Comparison of ENCODE assay signal across 12 cellular contexts in genomic region chr19:15381429-15381828, GRCh38. TPM values are rescaled to one million over a fixed set of nuclear protein-coding genes. Genes with fewer than 3 reads are reported as not detected.
A peak's percentile ranks its signal among the peaks of the same experiment; 100 is the strongest.
DNase-seq lines count a peak whose midpoint lies in the region; ATAC-seq, FAIRE-seq and TF ChIP-seq lines count a peak whose summit lies in the region.
"Had no signal": no experiment of that assay in that cellular context is flagged by ENCODE, and none has a peak within 500 bp of the region (broad histone marks: within the 10 kb centered on the region; RNA-seq: fewer than 3 reads in every experiment).

No MANE protein-coding gene starts in this region.

- H3K36me3 Mint-ChIP-seq in activated CD4-positive, alpha-beta memory T cell treated with anti-CD3 and anti-CD28 coated beads, Interleukin-2, amount 10 ng/mL, durations not matched to agents 7 days and 5 days (ENCODE audit: low read depth), result peaks cover 19% of the 10 kb centered on the region
- H3K36me3 Mint-ChIP-seq in activated CD4-positive, alpha-beta memory T cell treated with anti-CD3 and anti-CD28 coated beads for 36 hours, result peaks cover 6% of the 10 kb centered on the region

- H4K20me1 ChIP-seq in PC-9 (ENCODE audit: insufficient read depth), result peaks cover 14% of the 10 kb centered on the region
- peaks cover 5 to 16% of the 10 kb centered on the region in 2 experiments for H4K20me1 ChIP-seq in H1 (replicated peaks in 1 of 2; ENCODE audit: control insufficient read depth in 1 of 2, insufficient read depth in 2 of 2, low read length in 2 of 2)

- no peak overlapping the region for H2BK12ac ChIP-seq in H1 (ENCODE audit: low read depth, low read length)

- H3K23me2 ChIP-seq in H1 (ENCODE audit: low read depth, low read length), result peaks cover 10% of the 10 kb centered on the region

- H2BK120ac ChIP-seq in H1 (replicated peaks; ENCODE audit: low read depth, low read length), result no peak overlapping the region

- H3K4me1 ChIP-seq in PC-9 (replicated peaks; ENCODE audit: insufficient read depth) (peaks cover 19% of the 10 kb centered on the region), H1 (replicated peaks in 1 of 4; ENCODE audit: control insufficient read depth in 3 of 4, insufficient read depth in 4 of 4, low read length in 3 of 4) (peaks cover 0 to 9% (median 6%) of the 10 kb centered on the region in 4 experiments; a peak in 6 of 7 replicates), gastrocnemius medialis (peaks cover 17 to 18% of the 10 kb centered on the region in 2 donors)

- TF ChIP-seq POLR2A in H1 (IDR thresholded peaks at IDR 0.05; ENCODE audit: control extremely low read depth in 1 of 2, low read depth in 2 of 2, low read length in 2 of 2) (no peak), gastrocnemius medialis (IDR thresholded peaks at IDR 0.05) (no peak)

- no peak for TF ChIP-seq EP300 in H1 (IDR thresholded peaks at IDR 0.05; ENCODE audit: borderline replicate concordance in 1 of 2, low read depth in 2 of 2, low read length in 2 of 2)

- no TSS peak for BruUV-seq in PC-9 (replicated peaks; lab: Mats Ljungman, UMichigan)

- no peaks in the 10 kb centered on the region for H3K27me3 ChIP-seq in PC-9 (ENCODE audit: insufficient read depth, low read depth)
- no peaks in the 10 kb centered on the region for H3K27me3 ChIP-seq in H1 (replicated peaks in 1 of 4; ENCODE audit: control insufficient read depth in 3 of 4, extremely low read depth in 1 of 4, insufficient read depth in 3 of 4, low read length in 3 of 4)
- no peaks in the 10 kb centered on the region for H3K27me3 ChIP-seq in gastrocnemius medialis
- H3K27me3 ChIP-seq: adrenal gland, SJCRH30, thyroid gland had no signal

- H3K4me1 Mint-ChIP-seq in activated CD4-positive, alpha-beta memory T cell treated with anti-CD3 and anti-CD28 coated beads, Interleukin-2, amount 10 ng/mL, durations not matched to agents 7 days and 5 days, result peaks cover 31% of the 10 kb centered on the region
- H3K4me1 Mint-ChIP-seq in activated CD4-positive, alpha-beta memory T cell treated with anti-CD3 and anti-CD28 coated beads for 36 hours (ENCODE audit: low read depth), result peaks cover 36% of the 10 kb centered on the region

- intact Hi-C loops in activated CD4-positive, alpha-beta memory T cell treated with anti-CD3 and anti-CD28 coated beads for 36 hours (cut with micrococcal nuclease), result loop anchor here (2.0 kb wide), 1 partner anchor 455 kb away; no protein-coding TSS in a partner anchor
- intact Hi-C loops in PC-9 (cut with micrococcal nuclease; ENCODE audit: unreplicated experiment), result no loop called here
- intact Hi-C loops in gastrocnemius medialis (cut with DNase I; ENCODE audit: low total_unique reads), result no loop called here

- H3K79me2 ChIP-seq in PC-9 (ENCODE audit: low read depth) (peaks cover 30% of the 10 kb centered on the region), H1 (ENCODE audit: control insufficient read depth in 1 of 2, insufficient read depth in 2 of 2, low read length in 2 of 2) (peaks cover 20 to 28% of the 10 kb centered on the region in 2 experiments)

- H2AFZ ChIP-seq in PC-9, result no peak overlapping the region
- no peak overlapping the region for H2AFZ ChIP-seq in H1 (ENCODE audit: low read length)

- H2BK15ac ChIP-seq in H1 (ENCODE audit: low read length), result no peak overlapping the region

- no peak for FAIRE-seq in H1 (lab: Jason Lieb, UNC)
- FAIRE-seq in RCC 7860 (lab: Jason Lieb, UNC), result no peak

- ATAC-seq in gastrocnemius medialis, result no peak

- no peak overlapping the region for H3K56ac ChIP-seq in H1 (replicated peaks; ENCODE audit: insufficient read length, low read depth, low read length)

- H4K91ac ChIP-seq in H1 (replicated peaks; ENCODE audit: insufficient read length, low read length), result no peak overlapping the region

- no peak overlapping the region for H4K8ac ChIP-seq in H1 (ENCODE audit: extremely low read depth, insufficient read depth, low read length)

- no peak overlapping the region for H2AK5ac ChIP-seq in H1 (ENCODE audit: low read depth, low read length)

- in situ Hi-C loops in gastrocnemius medialis (cut with MboI; ENCODE audit: low sequenced_read_pairs in 4 of 4), result loop anchor here in 2 of 4 donors (25.0 kb wide), 1 partner anchor 181 kb away; no protein-coding TSS in a partner anchor

- no peak overlapping the region for H2BK20ac ChIP-seq in H1 (ENCODE audit: low read length)

- no peak overlapping the region for H3K18ac ChIP-seq in H1 (ENCODE audit: extremely low read depth, low read length)

- no peaks in the 10 kb centered on the region for H3K9me2 ChIP-seq in PC-9 (ENCODE audit: insufficient read depth)

- CTCF ChIA-PET in activated CD4-positive, alpha-beta memory T cell treated with anti-CD3 and anti-CD28 coated beads, Interleukin-2, amount 10 ng/mL, durations not matched to agents 7 days and 5 days (lab: Charles Lee), result no interaction called here
- CTCF ChIA-PET in activated CD4-positive, alpha-beta memory T cell treated with anti-CD3 and anti-CD28 coated beads for 36 hours (lab: Charles Lee), result no interaction called here
- CTCF ChIA-PET in PC-9 (lab: Charles Lee) (no interaction called here), H1 (lab: Charles Lee; ENCODE audit: partially characterized antibody) (no interaction called here)

- H3K4me3 ChIP-seq in PC-9 (no peak overlapping the region), H1 (ENCODE audit: extremely low read depth in 1 of 4, insufficient read depth in 2 of 4, low read depth in 3 of 4, low read length in 4 of 4) (peak overlapping the region in 1 of 4 experiments; percentile 89; a peak in 2 of 8 replicates), gastrocnemius medialis (no peak overlapping the region)
- H3K4me3 ChIP-seq: adrenal gland, thyroid gland had no signal

- peak overlapping the region; percentile 87 for H3K4me3 Mint-ChIP-seq in activated CD4-positive, alpha-beta memory T cell treated with anti-CD3 and anti-CD28 coated beads, Interleukin-2, amount 10 ng/mL, durations not matched to agents 7 days and 5 days
- no peak overlapping the region for H3K4me3 Mint-ChIP-seq in activated CD4-positive, alpha-beta memory T cell treated with anti-CD3 and anti-CD28 coated beads for 36 hours

- WGBS in H1 (ENCODE audit: extremely low coverage in 1 of 2, insufficient coverage in 1 of 2, insufficient read length in 1 of 2, insufficient replicate concordance in 2 of 2, low coverage in 1 of 2, low lambda C conversion rate in 2 of 2, missing lambda C conversion rate in 1 of 2), 2 experiments, result 85% methylated on average over 2 of the region's 2 CpGs; no CpG with 5 or more reads in 1 of the 2 experiments

- no peak for TF ChIP-seq RAD21 in H1 (IDR thresholded peaks at IDR 0.05 in 1 of 2, conservative IDR thresholded peaks at IDR 0.05 in 1 of 2; ENCODE audit: low read depth in 2 of 2, low read length in 2 of 2)

- peaks cover 46% of the 10 kb centered on the region for H3F3A ChIP-seq in PC-9 (ENCODE audit: insufficient read depth, low read depth)

- no peak overlapping the region for H3K27ac ChIP-seq in PC-9
- no peak overlapping the region for H3K27ac ChIP-seq in H1 (ENCODE audit: low read depth, low read length)
- peak overlapping the region in 3 of 4 donors; percentile 6 to 96 (median 22) for H3K27ac ChIP-seq in gastrocnemius medialis
- H3K27ac ChIP-seq: SJCRH30, thyroid gland had no signal

- H3K27me3 Mint-ChIP-seq in activated CD4-positive, alpha-beta memory T cell treated with anti-CD3 and anti-CD28 coated beads, Interleukin-2, amount 10 ng/mL, durations not matched to agents 7 days and 5 days, result no peaks in the 10 kb centered on the region
- H3K27me3 Mint-ChIP-seq in activated CD4-positive, alpha-beta memory T cell treated with anti-CD3 and anti-CD28 coated beads for 36 hours, result peaks cover 2% of the 10 kb centered on the region

- no peak overlapping the region for H3K23ac ChIP-seq in H1 (ENCODE audit: insufficient read length)

- no peak overlapping the region for H4K5ac ChIP-seq in H1 (ENCODE audit: insufficient read length, low read depth, low read length)

- no peaks in the 10 kb centered on the region for H3K9me3 Mint-ChIP-seq in activated CD4-positive, alpha-beta memory T cell treated with anti-CD3 and anti-CD28 coated beads, Interleukin-2, amount 10 ng/mL, durations not matched to agents 7 days and 5 days
- H3K9me3 Mint-ChIP-seq in activated CD4-positive, alpha-beta memory T cell treated with anti-CD3 and anti-CD28 coated beads for 36 hours, result no peaks in the 10 kb centered on the region

- H3K9ac ChIP-seq in H1 (replicated peaks in 1 of 4; ENCODE audit: extremely low read depth in 1 of 4, low read depth in 3 of 4, low read length in 3 of 4), result no peak overlapping the region

- no peak for DNase-seq in activated CD4-positive, alpha-beta memory T cell treated with anti-CD3 and anti-CD28 coated beads, Interleukin-2, amount 10 ng/mL, durations not matched to agents 7 days and 5 days
- no peak for DNase-seq in activated CD4-positive, alpha-beta memory T cell treated with anti-CD3 and anti-CD28 coated beads for 36 hours
- DNase-seq in PC-9 (no peak), H1 (ENCODE audit: low read depth in 1 of 2, low spot score in 2 of 2) (no peak), gastrocnemius medialis (no peak), T-helper 9 cell (no peak), RCC 7860 (ENCODE audit: low spot score) (no peak)
- DNase-seq in central memory CD4-positive, alpha-beta T cell, result no peak
- DNase-seq: activated CD4-positive, alpha-beta T cell treated with anti-CD3 and anti-CD28 coated beads for 48 hours; adrenal gland; SJCRH30; thyroid gland had no signal

- H3K27ac Mint-ChIP-seq in activated CD4-positive, alpha-beta memory T cell treated with anti-CD3 and anti-CD28 coated beads, Interleukin-2, amount 10 ng/mL, durations not matched to agents 7 days and 5 days, result no peak overlapping the region
- no peak overlapping the region for H3K27ac Mint-ChIP-seq in activated CD4-positive, alpha-beta memory T cell treated with anti-CD3 and anti-CD28 coated beads for 36 hours

- H3K9me3 ChIP-seq in PC-9 (ENCODE audit: insufficient read depth, low read depth), result no peaks in the 10 kb centered on the region
- H3K9me3 ChIP-seq in H1 (ENCODE audit: insufficient read depth in 2 of 2, low read depth in 1 of 2, low read length in 1 of 2), result no peaks in the 10 kb centered on the region
- no peaks in the 10 kb centered on the region for H3K9me3 ChIP-seq in gastrocnemius medialis
- H3K9me3 ChIP-seq: adrenal gland, SJCRH30, thyroid gland had no signal

- H2BK5ac ChIP-seq in H1 (ENCODE audit: low read depth, low read length), result no peak overlapping the region

- TF ChIP-seq CTCF in PC-9 (conservative IDR thresholded peaks at IDR 0.05) (no peak), H1 (IDR thresholded peaks at IDR 0.05; ENCODE audit: control extremely low read depth in 1 of 3, insufficient read depth in 1 of 3, low read depth in 1 of 3, low read length in 3 of 3) (no peak), gastrocnemius medialis (IDR thresholded peaks at IDR 0.05 in 4 of 5, conservative IDR thresholded peaks at IDR 0.05 in 1 of 5) (no peak)

- no peak overlapping the region for H3K14ac ChIP-seq in H1 (ENCODE audit: insufficient read length)

- H3K36me3 ChIP-seq in PC-9 (ENCODE audit: low read depth) (no peaks in the 10 kb centered on the region), H1 (ENCODE audit: control insufficient read depth in 2 of 4, insufficient read depth in 4 of 4, low read length in 3 of 4) (no peaks in the 10 kb centered on the region; a peak in 2 of 8 replicates), gastrocnemius medialis (no peaks in the 10 kb centered on the region)
- H3K36me3 ChIP-seq: thyroid gland had no signal

- H3K4ac ChIP-seq in H1 (replicated peaks; ENCODE audit: insufficient read length, low read depth, low read length), result no peak overlapping the region

- H3K4me2 ChIP-seq in PC-9, result 0 out of 2 replicates have a peak overlapping the region, but pooled peaks have one; percentile 78
- H3K4me2 ChIP-seq in H1 (ENCODE audit: insufficient read depth in 1 of 2, low read depth in 2 of 2, low read length in 2 of 2), result peak overlapping the region; percentile 79 to 91; a peak in 3 of 4 replicates

- POLR2A ChIA-PET in activated CD4-positive, alpha-beta memory T cell treated with anti-CD3 and anti-CD28 coated beads, Interleukin-2, amount 10 ng/mL, durations not matched to agents 7 days and 5 days (lab: Charles Lee), result no interaction called here
- POLR2A ChIA-PET in activated CD4-positive, alpha-beta memory T cell treated with anti-CD3 and anti-CD28 coated beads for 36 hours (lab: Charles Lee), result no interaction called here
- POLR2A ChIA-PET in PC-9 (lab: Charles Lee; ENCODE audit: unreplicated experiment), result no interaction called here
- POLR2A ChIA-PET in H1 (lab: Charles Lee; ENCODE audit: partially characterized antibody), result no interaction called here

- peaks cover 4% of the 10 kb centered on the region; the same call in 1 of the 2 replicates for H3K79me1 ChIP-seq in H1 (ENCODE audit: low read depth, low read length)

RNA-seq across cellular contexts. Expression of gene AKAP8, which starts 1.8 kb away (rescaled TPM):
- total RNA-seq in activated CD4-positive, alpha-beta memory T cell treated with anti-CD3 and anti-CD28 coated beads, Interleukin-2, amount 10 ng/mL, durations not matched to agents 7 days and 5 days, result 10 to 100 TPM; 43.8 to 45.9 TPM
- 10 to 100 TPM; 31.5 to 37.2 TPM for total RNA-seq in activated CD4-positive, alpha-beta memory T cell treated with anti-CD3 and anti-CD28 coated beads for 36 hours
- 39.5 and 43.4 TPM in 2 replicates for total RNA-seq in PC-9 (2021)
- total RNA-seq in H1 (2021; fragmentation: NEBNext Ultra II Directional; extraction: Animal tissue kit (Norgen Biotek cat#: 25700)), result 41.0 and 41.3 TPM in 2 replicates
- polyA plus RNA-seq in H1 (2011; rRNA removed), result 17.0 and 20.8 TPM in 2 replicates
- polyA plus RNA-seq in H1 (2011; cell fraction: cytosol; rRNA removed), result 21.3 TPM
- 40.5 TPM for polyA plus RNA-seq in H1 (2011; cell fraction: nucleus; rRNA removed)
- 21.9 to 26.0 TPM (median 24.2 TPM) in 4 replicates for polyA plus RNA-seq in H1 (2012, experiment 1 of 2)
- polyA plus RNA-seq in H1 (2012, experiment 2 of 2), result 9.4 TPM
- 18.7 TPM for polyA plus RNA-seq in H1 (2013, experiment 1 of 2)
- polyA plus RNA-seq in H1 (2013, experiment 2 of 2), result 18.2 TPM
- polyA minus RNA-seq in H1 (2011; rRNA and poly(A)+ RNA removed), result 10.3 and 11.2 TPM in 2 replicates
- polyA minus RNA-seq in H1 (2011; cell fraction: cytosol; rRNA and poly(A)+ RNA removed), result 16.2 TPM
- 15.7 TPM for polyA minus RNA-seq in H1 (2011; cell fraction: nucleus; rRNA and poly(A)+ RNA removed)
- total RNA-seq in gastrocnemius medialis, result 10 to 100 TPM; 26.0 to 41.5 (median 27.5) TPM

RNA-seq across cellular contexts. Expression of gene AKAP8L, which starts 37.4 kb away (rescaled TPM):
- total RNA-seq in activated CD4-positive, alpha-beta memory T cell treated with anti-CD3 and anti-CD28 coated beads, Interleukin-2, amount 10 ng/mL, durations not matched to agents 7 days and 5 days, result 10 to 100 TPM; 96.3 to 98.2 TPM
- total RNA-seq in activated CD4-positive, alpha-beta memory T cell treated with anti-CD3 and anti-CD28 coated beads for 36 hours, result 100 to 1,000 TPM in 1 of 2 experiments, 10 to 100 TPM in 1; 94.2 to 100 TPM
- total RNA-seq in PC-9 (2021) (49.9 and 62.4 TPM in 2 replicates), gastrocnemius medialis (100 to 1,000 TPM in 1 of 4 donors, 10 to 100 TPM in 3; 69.3 to 142 (median 85.6) TPM)
- 127 and 138 TPM in 2 replicates for total RNA-seq in H1 (2021; fragmentation: NEBNext Ultra II Directional; extraction: Animal tissue kit (Norgen Biotek cat#: 25700))
- polyA plus RNA-seq in H1 (2011; rRNA removed), result 75.1 and 149 TPM in 2 replicates
- polyA plus RNA-seq in H1 (2011; cell fraction: cytosol; rRNA removed), result 130 TPM
- 1,038 TPM for polyA plus RNA-seq in H1 (2011; cell fraction: nucleus; rRNA removed)
- polyA plus RNA-seq in H1 (2012, experiment 1 of 2), result 104 to 148 TPM (median 127 TPM) in 4 replicates
- polyA plus RNA-seq in H1 (2012, experiment 2 of 2), result 45.6 TPM
- polyA plus RNA-seq in H1 (2013, experiment 1 of 2), result 108 TPM
- polyA plus RNA-seq in H1 (2013, experiment 2 of 2), result 92.0 TPM
- 112 and 116 TPM in 2 replicates for polyA minus RNA-seq in H1 (2011; rRNA and poly(A)+ RNA removed)
- polyA minus RNA-seq in H1 (2011; cell fraction: cytosol; rRNA and poly(A)+ RNA removed), result 69.8 TPM
- polyA minus RNA-seq in H1 (2011; cell fraction: nucleus; rRNA and poly(A)+ RNA removed), result 218 TPM

RNA-seq across cellular contexts. Expression of gene BRD4, which starts 49.1 kb away (rescaled TPM):
- 100 to 1,000 TPM; 103 to 110 TPM for total RNA-seq in activated CD4-positive, alpha-beta memory T cell treated with anti-CD3 and anti-CD28 coated beads, Interleukin-2, amount 10 ng/mL, durations not matched to agents 7 days and 5 days
- total RNA-seq in activated CD4-positive, alpha-beta memory T cell treated with anti-CD3 and anti-CD28 coated beads for 36 hours, result 100 to 1,000 TPM in 1 of 2 experiments, 10 to 100 TPM in 1; 94.5 to 103 TPM
- total RNA-seq in PC-9 (2021), result 109 and 138 TPM in 2 replicates
- 144 and 146 TPM in 2 replicates for total RNA-seq in H1 (2021; fragmentation: NEBNext Ultra II Directional; extraction: Animal tissue kit (Norgen Biotek cat#: 25700))
- 14.1 and 17.6 TPM in 2 replicates for polyA plus RNA-seq in H1 (2011; rRNA removed)
- 9.1 TPM for polyA plus RNA-seq in H1 (2011; cell fraction: cytosol; rRNA removed)
- polyA plus RNA-seq in H1 (2011; cell fraction: nucleus; rRNA removed), result 44.8 TPM
- 76.6 to 103 TPM (median 93.2 TPM) in 4 replicates for polyA plus RNA-seq in H1 (2012, experiment 1 of 2)
- 35.4 TPM for polyA plus RNA-seq in H1 (2012, experiment 2 of 2)
- 77.1 TPM for polyA plus RNA-seq in H1 (2013, experiment 1 of 2)
- polyA plus RNA-seq in H1 (2013, experiment 2 of 2), result 72.4 TPM
- 26.9 and 36.3 TPM in 2 replicates for polyA minus RNA-seq in H1 (2011; rRNA and poly(A)+ RNA removed)
- 44.7 TPM for polyA minus RNA-seq in H1 (2011; cell fraction: cytosol; rRNA and poly(A)+ RNA removed)
- polyA minus RNA-seq in H1 (2011; cell fraction: nucleus; rRNA and poly(A)+ RNA removed), result 77.2 TPM
- 10 to 100 TPM; 64.8 to 83.2 (median 73.9) TPM for total RNA-seq in gastrocnemius medialis

Comparison
In these comparisons a context has a peak if more than half of its experiments do, and no peak if none do; other contexts are left out.
1. H3K27ac ChIP-seq: peak in gastrocnemius medialis (3 of 4); none in PC-9 (single experiment) and H1 (single experiment).